In the genomic region with DNA sequence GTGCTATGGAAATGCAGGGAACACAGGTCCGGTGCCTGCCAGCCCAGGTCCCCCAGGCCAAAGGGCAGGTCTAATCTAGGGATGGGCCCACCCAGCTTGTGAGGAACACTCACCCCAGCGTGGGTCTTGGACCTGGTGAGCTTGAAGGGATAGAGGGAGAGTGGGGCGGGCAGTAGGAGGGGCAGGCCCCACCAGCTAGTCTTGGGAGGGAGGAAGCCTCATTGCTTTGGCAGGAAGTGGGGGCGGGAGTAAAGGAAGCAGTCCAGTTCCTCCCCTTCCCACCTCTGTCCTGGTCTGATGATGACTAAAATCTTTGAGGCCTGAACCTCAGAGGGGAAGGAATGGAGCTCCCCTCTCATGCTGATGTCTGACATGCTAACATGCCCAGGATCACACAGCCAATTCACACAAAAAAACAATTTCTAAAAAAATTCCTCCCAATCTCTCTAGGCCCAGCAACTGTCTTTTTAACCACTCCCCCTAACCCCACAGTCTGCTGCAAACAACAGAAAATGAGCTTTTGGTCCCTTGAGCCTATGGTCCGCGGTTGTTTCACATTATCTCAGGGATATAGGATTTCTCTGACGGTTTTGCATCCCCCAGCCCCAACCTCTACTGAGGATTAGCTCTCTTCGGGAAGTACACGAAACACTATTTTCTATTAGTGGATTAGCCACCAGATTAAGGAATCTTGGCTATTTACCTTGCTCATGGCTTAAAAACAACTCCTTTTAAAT, we compare ENCODE assay signal across 8 cellular contexts. TPM values are rescaled to one million over a fixed set of nuclear protein-coding genes. Genes with fewer than 3 reads are reported as not detected.
A peak's percentile ranks its signal among the peaks of the same experiment; 100 is the strongest.
DNase-seq lines count a peak whose midpoint lies in the region; ATAC-seq and TF ChIP-seq lines count a peak whose summit lies in the region.

No MANE protein-coding gene starts in this region.

- H3K4me1 ChIP-seq in Loucy (ENCODE audit: insufficient read depth, low read length, poor library complexity, severe bottlenecking) = peaks cover 42% of the 10 kb centered on the region
- H3K4me1 ChIP-seq in neuronal stem cell (ENCODE audit: control insufficient read depth in 2 of 2, insufficient read depth in 1 of 2, low read depth in 1 of 2, low read length in 2 of 2) = peaks cover 31 to 38% of the 10 kb centered on the region in 2 donors
- H3K4me1 ChIP-seq in Peyer's patch = peaks cover 0 to 5% (median 0%) of the 10 kb centered on the region in 4 donors
- H3K4me1 ChIP-seq in hepatocyte (ENCODE audit: insufficient read depth) = peaks cover 34% of the 10 kb centered on the region
- H3K4me1 ChIP-seq in tibial nerve = peaks cover 0 to 57% (median 31%) of the 10 kb centered on the region in 4 donors

- peak overlapping the region; percentile 44 for H3K4me3 ChIP-seq in Loucy (ENCODE audit: low read length, poor library complexity, severe bottlenecking)
- no peak overlapping the region for H3K4me3 ChIP-seq in choroid plexus epithelial cell (ENCODE audit: low read depth, low read length)
- H3K4me3 ChIP-seq in neuronal stem cell (ENCODE audit: low read length in 2 of 2) = no peak overlapping the region
- no peak overlapping the region for H3K4me3 ChIP-seq in Peyer's patch
- no peak overlapping the region for H3K4me3 ChIP-seq in hepatocyte
- H3K4me3 ChIP-seq in tibial nerve = no peak overlapping the region

- no peak overlapping the region for H2AK5ac ChIP-seq in neuronal stem cell (ENCODE audit: low read depth, low read length)

- H3K4me2 ChIP-seq in Loucy (ENCODE audit: low read depth, low read length, poor library complexity, severe bottlenecking) (peak overlapping the region; percentile 58), neuronal stem cell (ENCODE audit: insufficient read depth, low read length, poor library complexity, severe bottlenecking) (no peak overlapping the region), hepatocyte (no peak overlapping the region)

- no peak overlapping the region for H4K8ac ChIP-seq in neuronal stem cell (ENCODE audit: low read depth, low read length)

- peaks cover 38% of the 10 kb centered on the region; the same call in 1 of the 2 replicates for H3K36me3 ChIP-seq in Loucy (ENCODE audit: insufficient read depth, low read length)
- H3K36me3 ChIP-seq in neuronal stem cell (replicated peaks in 1 of 2; ENCODE audit: control insufficient read depth in 2 of 2, insufficient read depth in 2 of 2, low read length in 2 of 2) = peaks cover 0 to 3% of the 10 kb centered on the region in 2 donors
- H3K36me3 ChIP-seq in Peyer's patch = no peaks in the 10 kb centered on the region
- H3K36me3 ChIP-seq in hepatocyte (replicated peaks; ENCODE audit: insufficient read depth, low read depth) = no peaks in the 10 kb centered on the region
- no peaks in the 10 kb centered on the region for H3K36me3 ChIP-seq in tibial nerve

- WGBS in neuronal stem cell (ENCODE audit: extremely low coverage in 2 of 2, insufficient read length in 2 of 2, insufficient replicate concordance in 1 of 2), 2 donors = no CpG with 5 or more reads among the region's 9 CpGs
- WGBS in hepatocyte (ENCODE audit: low lambda C conversion rate, missing lambda C conversion rate) = 82% methylated on average over 9 of the region's 9 CpGs
- 70 to 73% methylated on average over 9 of the region's 9 CpGs for WGBS in tibial nerve, 2 donors

- DNase-seq in ELR (ENCODE audit: low read depth) = peak; percentile 69
- peak; percentile 27 for DNase-seq in choroid plexus epithelial cell (ENCODE audit: low read depth)
- DNase-seq in neuronal stem cell (ENCODE audit: low spot score) = no peak
- DNase-seq in Peyer's patch = no peak
- DNase-seq in hepatocyte (ENCODE audit: low spot score) = no peak
- no peak for DNase-seq in tibial nerve (ENCODE audit: low spot score in 2 of 2)

- H2BK120ac ChIP-seq in neuronal stem cell (ENCODE audit: low read depth, low read length) = peak overlapping the region; percentile 50

- H2BK5ac ChIP-seq in neuronal stem cell (ENCODE audit: low read length) = no peak overlapping the region

- H2BK12ac ChIP-seq in neuronal stem cell (ENCODE audit: low read length) = no peak overlapping the region

- no peaks in the 10 kb centered on the region for H3K79me2 ChIP-seq in Loucy (ENCODE audit: insufficient read depth, low read length)
- no peaks in the 10 kb centered on the region for H3K79me2 ChIP-seq in hepatocyte

- no peak overlapping the region for H3K14ac ChIP-seq in neuronal stem cell (ENCODE audit: low read length)

- H3K9me3 ChIP-seq in Loucy (ENCODE audit: insufficient read depth, low read depth, low read length) (no peaks in the 10 kb centered on the region), neuronal stem cell (replicated peaks in 1 of 2; ENCODE audit: control insufficient read depth in 2 of 2, insufficient read depth in 1 of 2, low read depth in 1 of 2, low read length in 2 of 2) (peaks cover 0 to 3% of the 10 kb centered on the region in 2 donors), Peyer's patch (no peaks in the 10 kb centered on the region), hepatocyte (ENCODE audit: low read depth) (no peaks in the 10 kb centered on the region), tibial nerve (no peaks in the 10 kb centered on the region)

- peaks cover 2% of the 10 kb centered on the region for H3K79me1 ChIP-seq in neuronal stem cell (ENCODE audit: low read depth, low read length)

- no peaks in the 10 kb centered on the region for H4K20me1 ChIP-seq in Loucy (ENCODE audit: insufficient read depth, low read length, poor library complexity, severe bottlenecking)
- no peaks in the 10 kb centered on the region for H4K20me1 ChIP-seq in hepatocyte (ENCODE audit: insufficient read depth, poor library complexity, severe bottlenecking)

- no peaks in the 10 kb centered on the region for H3F3A ChIP-seq in Loucy (ENCODE audit: low read depth)

- H2BK15ac ChIP-seq in neuronal stem cell (ENCODE audit: low read length) = peak overlapping the region; percentile 77

- TF ChIP-seq CTCF in Loucy (conservative IDR thresholded peaks at IDR 0.05; ENCODE audit: low read length) = no peak
- no peak for TF ChIP-seq CTCF in choroid plexus epithelial cell (conservative IDR thresholded peaks at IDR 0.05; ENCODE audit: low read depth, low read length)
- TF ChIP-seq CTCF in Peyer's patch (IDR thresholded peaks at IDR 0.05) = no peak
- no peak for TF ChIP-seq CTCF in hepatocyte (IDR thresholded peaks at IDR 0.05; ENCODE audit: poor library complexity)
- TF ChIP-seq CTCF in tibial nerve (IDR thresholded peaks at IDR 0.05) = no peak

- TF ChIP-seq POLR2A in Peyer's patch (IDR thresholded peaks at IDR 0.05) (no peak), tibial nerve (IDR thresholded peaks at IDR 0.05) (no peak)

- H4K91ac ChIP-seq in neuronal stem cell (ENCODE audit: low read depth, low read length, poor library complexity) = peak overlapping the region; percentile 74

- H3K4ac ChIP-seq in neuronal stem cell (ENCODE audit: low read length) = peak overlapping the region; percentile 53

- TF ChIP-seq EP300 in tibial nerve (IDR thresholded peaks at IDR 0.05) = no peak

- H3K9me2 ChIP-seq in Loucy (replicated peaks; ENCODE audit: low read depth, low read length) (no peaks in the 10 kb centered on the region), hepatocyte (replicated peaks; ENCODE audit: insufficient read depth) (no peaks in the 10 kb centered on the region)

- H3K9ac ChIP-seq in Loucy (ENCODE audit: low read depth, low read length, poor library complexity, severe bottlenecking) (peak overlapping the region; percentile 54), neuronal stem cell (ENCODE audit: low read depth, low read length, poor library complexity) (no peak overlapping the region)

- H3K27ac ChIP-seq in neuronal stem cell (replicated peaks; ENCODE audit: low read length) (no peak overlapping the region), Peyer's patch (no peak overlapping the region), hepatocyte (no peak overlapping the region), tibial nerve (peak overlapping the region in 2 of 4 donors; percentile 84 to 91)

- H2AFZ ChIP-seq in Loucy (ENCODE audit: low read length) (no peak overlapping the region), neuronal stem cell (ENCODE audit: low read length) (no peak overlapping the region), hepatocyte (no peak overlapping the region)

- ATAC-seq in HG03520 (IDR thresholded peaks at IDR 0.05; ENCODE audit: unreplicated experiment) = no peak

- H3K27me3 ChIP-seq in Loucy (ENCODE audit: insufficient read depth, low read length, poor library complexity, severe bottlenecking) (no peaks in the 10 kb centered on the region), neuronal stem cell (ENCODE audit: control insufficient read depth in 3 of 3, insufficient read depth in 3 of 3, low read depth in 1 of 3, low read length in 3 of 3) (no peaks in the 10 kb centered on the region), Peyer's patch (no peaks in the 10 kb centered on the region), hepatocyte (no peaks in the 10 kb centered on the region), tibial nerve (no peaks in the 10 kb centered on the region)

- H3K18ac ChIP-seq in neuronal stem cell (ENCODE audit: low read length) = peak overlapping the region; percentile 44

- H3K23ac ChIP-seq in neuronal stem cell (ENCODE audit: low read depth, low read length, poor library complexity) = peak overlapping the region; percentile 60

RNA-seq across cellular contexts. Expression of a gene that starts 30.7 kb away (rescaled TPM):
- polyA plus RNA-seq in neuronal stem cell (2013, experiment 1 of 2) = 13.5 TPM
- polyA plus RNA-seq in neuronal stem cell (2013, experiment 2 of 2) = 13.8 TPM
- total RNA-seq in Peyer's patch (1 to 10 TPM; 3.3 to 7.1 (median 6.0) TPM), hepatocyte (13.1 and 13.8 TPM in 2 replicates), tibial nerve (10 to 100 TPM in 3 of 4 donors, 1 to 10 TPM in 1; 8.1 to 15.0 (median 11.5) TPM)
- polyA plus RNA-seq in hepatocyte = 5.9 and 6.4 TPM in 2 replicates

Comparison
In these comparisons a context has a peak if more than half of its experiments do, and no peak if none do; other contexts are left out.
1. DNase-seq: peak in ELR (single experiment) and choroid plexus epithelial cell (single experiment); none in neuronal stem cell (single experiment), Peyer's patch (0 of 3), hepatocyte (single experiment) and tibial nerve (0 of 2).